8 cellular contexts compared by ENCODE assay signal in the genomic region with DNA sequence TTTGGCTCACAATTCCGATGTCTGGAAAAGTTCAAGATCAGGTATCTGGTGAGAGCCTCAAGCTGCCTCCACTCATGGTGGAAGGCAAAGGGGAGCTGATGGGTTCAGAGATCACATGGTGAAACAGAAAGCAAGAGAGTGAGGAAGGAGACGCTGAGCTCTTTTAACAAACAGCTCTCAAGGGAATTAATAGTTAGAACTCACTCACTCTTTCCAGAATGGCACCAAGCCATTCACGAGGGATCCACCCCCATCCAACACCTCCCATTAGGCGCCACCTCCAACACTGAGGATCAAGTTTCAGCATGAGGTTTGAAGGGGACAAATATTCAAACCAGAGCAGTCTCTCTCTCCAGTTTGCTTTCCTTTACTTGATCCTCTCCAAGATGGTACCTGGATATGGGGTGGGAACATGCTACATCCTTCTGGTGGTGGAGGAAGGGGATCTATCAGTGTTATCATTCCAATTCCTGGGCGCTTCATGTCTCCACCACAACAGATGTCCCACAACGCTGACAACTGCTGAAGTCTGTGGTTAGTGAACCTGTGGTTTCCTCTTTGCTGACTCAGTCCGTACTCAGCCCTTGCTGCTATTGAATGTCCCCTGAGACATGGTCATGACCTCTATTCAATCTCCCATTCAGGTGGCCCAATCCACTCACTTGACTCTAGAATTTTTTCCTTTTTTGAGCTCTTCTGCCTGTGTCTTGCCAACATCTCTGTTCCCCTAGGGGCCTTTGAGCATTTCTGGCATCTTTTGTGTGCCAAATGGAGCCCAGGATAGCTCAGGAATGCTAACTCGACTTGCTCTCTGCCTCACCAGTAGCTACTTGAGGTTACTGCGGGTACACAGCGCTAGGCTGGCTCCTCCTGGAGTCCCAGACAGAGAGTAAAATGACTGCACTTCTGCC.
A peak's percentile ranks its signal among the peaks of the same experiment; 100 is the strongest.
DNase-seq lines count a peak whose midpoint lies in the region; ATAC-seq, FAIRE-seq and TF ChIP-seq lines count a peak whose summit lies in the region.

No MANE protein-coding gene starts in this region.

- H3K27ac ChIP-seq in RWPE1, result no peak overlapping the region
- H3K27ac ChIP-seq in small intestine (ENCODE audit: low read depth in 1 of 2, low read length in 1 of 2), result peak overlapping the region in 1 of 2 donors; percentile 82
- no peak overlapping the region for H3K27ac ChIP-seq in mesendoderm (ENCODE audit: low read depth, low read length)

- CTCF ChIA-PET in GM10248 (lab: Yijun Ruan, JAX) (interaction anchor here (1.1 to 1.4 kb wide), 7 partner anchors 10 to 428 kb away, joined by 3 to 5 read pairs (median 3); no protein-coding TSS in a partner anchor), RWPE1 (lab: Yijun Ruan, JAX) (no interaction called here)

- intact Hi-C loops in cardiac septum (cut with DNase I), result no loop called here

- H2AK5ac ChIP-seq in mesendoderm (ENCODE audit: low read length), result no peak overlapping the region

- FAIRE-seq in small intestine (lab: Jason Lieb, UNC), result no peak

- peaks cover 0 to 5% of the 10 kb centered on the region in 2 donors for H3K4me1 ChIP-seq in small intestine (ENCODE audit: control insufficient read depth in 2 of 2, insufficient read depth in 1 of 2, low read depth in 1 of 2, low read length in 1 of 2)
- H3K4me1 ChIP-seq in mesendoderm (ENCODE audit: control insufficient read depth, low read depth, low read length), result peaks cover 3% of the 10 kb centered on the region

- H3K18ac ChIP-seq in mesendoderm (ENCODE audit: low read length), result no peak overlapping the region

- no peak overlapping the region for H2BK120ac ChIP-seq in mesendoderm (ENCODE audit: low read depth, low read length)

- H3K4me3 ChIP-seq in small intestine (ENCODE audit: low read depth in 1 of 2, low read length in 2 of 2), result no peak overlapping the region
- no peak overlapping the region for H3K4me3 ChIP-seq in mesendoderm (ENCODE audit: low read length)

- TF ChIP-seq CTCF in GM10248 (IDR thresholded peaks at IDR 0.05; ENCODE audit: control extremely low read depth, extremely low read depth, low read depth, missing control alignments), result no peak
- TF ChIP-seq CTCF in RWPE1 (conservative IDR thresholded peaks at IDR 0.05; ENCODE audit: low read depth), result no peak
- TF ChIP-seq CTCF in brain (conservative IDR thresholded peaks at IDR 0.05), result no peak

- WGBS in small intestine, 3 donors, result 40 to 50% (median 44%) methylated on average over 10 of the region's 10 CpGs
- no CpG with 5 or more reads among the region's 10 CpGs for WGBS in mesendoderm (ENCODE audit: extremely low coverage, insufficient coverage, low lambda C conversion rate)

- no peak overlapping the region for H2BK15ac ChIP-seq in mesendoderm (replicated peaks; ENCODE audit: low read depth)

- POLR2A ChIA-PET in GM10248 (lab: Yijun Ruan, JAX) (no interaction called here), RWPE1 (lab: Yijun Ruan, JAX; ENCODE audit: low non-redundant PET) (no interaction called here)

- H2BK5ac ChIP-seq in mesendoderm (ENCODE audit: low read length), result no peak overlapping the region

- H4K5ac ChIP-seq in mesendoderm (ENCODE audit: low read length), result no peak overlapping the region

- H3K4me1 Mint-ChIP-seq in brain, result peaks cover 28% of the 10 kb centered on the region

- H3K4me2 ChIP-seq in mesendoderm (ENCODE audit: low read length), result no peak overlapping the region

- no peaks in the 10 kb centered on the region for H3K9me3 ChIP-seq in small intestine (ENCODE audit: control insufficient read depth, low read depth)

- H3K4me3 Mint-ChIP-seq in brain, result no peak overlapping the region

- no peak overlapping the region for H4K8ac ChIP-seq in mesendoderm (ENCODE audit: low read depth, low read length)

- H3K36me3 Mint-ChIP-seq in brain, result no peaks in the 10 kb centered on the region

- peak overlapping the region in 3 of 5 experiments; percentile 12 to 96 (median 31) for H3K27ac Mint-ChIP-seq in brain

- H3K23ac ChIP-seq in mesendoderm (ENCODE audit: low read length), result no peak overlapping the region

- H3K27me3 Mint-ChIP-seq in brain, result peaks cover 9% of the 10 kb centered on the region

- H3K9me3 Mint-ChIP-seq in brain, result peaks cover 0 to 9% (median 0%) of the 10 kb centered on the region in 5 experiments

- no peaks in the 10 kb centered on the region for H3K79me2 ChIP-seq in mesendoderm (ENCODE audit: control insufficient read depth, insufficient read depth, low read length)

- no peak overlapping the region for H3K56ac ChIP-seq in mesendoderm (ENCODE audit: low read length)

- H3K79me1 ChIP-seq in mesendoderm (ENCODE audit: low read length), result no peaks in the 10 kb centered on the region

- DNase-seq in GM10248 (ENCODE audit: extremely low spot score) (peak; percentile 56), RWPE1 (ENCODE audit: low spot score) (peak; percentile 28), small intestine (peak; percentile 42), mesendoderm (no peak), cardiac septum (ENCODE audit: low spot score) (no peak)

- no peak overlapping the region for H3K9ac ChIP-seq in mesendoderm (ENCODE audit: low read length)

- ATAC-seq in GM21515 (IDR thresholded peaks at IDR 0.05; ENCODE audit: unreplicated experiment) (peak; percentile 98), HG03575 (IDR thresholded peaks at IDR 0.05; ENCODE audit: extremely low read depth, insufficient number of reproducible peaks, low FRiP score, unreplicated experiment) (peak; percentile 74)

- no peak overlapping the region for H3K4ac ChIP-seq in mesendoderm (ENCODE audit: low read depth, low read length)

- H3K27me3 ChIP-seq in small intestine (ENCODE audit: control insufficient read depth in 2 of 2, insufficient read depth in 2 of 2, low read length in 2 of 2) (no peaks in the 10 kb centered on the region), mesendoderm (ENCODE audit: insufficient read depth, low read length, poor library complexity) (no peaks in the 10 kb centered on the region)

- H3K36me3 ChIP-seq in small intestine (ENCODE audit: control insufficient read depth in 2 of 2, insufficient read depth in 2 of 2, low read length in 2 of 2), result no peaks in the 10 kb centered on the region
- H3K36me3 ChIP-seq in mesendoderm (ENCODE audit: control insufficient read depth, insufficient read depth, low read length), result no peaks in the 10 kb centered on the region

Comparison
In these comparisons a context has a peak if more than half of its experiments do, and no peak if none do; other contexts are left out.
1. DNase-seq: peak in GM10248 (single experiment), RWPE1 (single experiment) and small intestine (single experiment); none in mesendoderm (single experiment) and cardiac septum (single experiment).